In the genomic region with DNA sequence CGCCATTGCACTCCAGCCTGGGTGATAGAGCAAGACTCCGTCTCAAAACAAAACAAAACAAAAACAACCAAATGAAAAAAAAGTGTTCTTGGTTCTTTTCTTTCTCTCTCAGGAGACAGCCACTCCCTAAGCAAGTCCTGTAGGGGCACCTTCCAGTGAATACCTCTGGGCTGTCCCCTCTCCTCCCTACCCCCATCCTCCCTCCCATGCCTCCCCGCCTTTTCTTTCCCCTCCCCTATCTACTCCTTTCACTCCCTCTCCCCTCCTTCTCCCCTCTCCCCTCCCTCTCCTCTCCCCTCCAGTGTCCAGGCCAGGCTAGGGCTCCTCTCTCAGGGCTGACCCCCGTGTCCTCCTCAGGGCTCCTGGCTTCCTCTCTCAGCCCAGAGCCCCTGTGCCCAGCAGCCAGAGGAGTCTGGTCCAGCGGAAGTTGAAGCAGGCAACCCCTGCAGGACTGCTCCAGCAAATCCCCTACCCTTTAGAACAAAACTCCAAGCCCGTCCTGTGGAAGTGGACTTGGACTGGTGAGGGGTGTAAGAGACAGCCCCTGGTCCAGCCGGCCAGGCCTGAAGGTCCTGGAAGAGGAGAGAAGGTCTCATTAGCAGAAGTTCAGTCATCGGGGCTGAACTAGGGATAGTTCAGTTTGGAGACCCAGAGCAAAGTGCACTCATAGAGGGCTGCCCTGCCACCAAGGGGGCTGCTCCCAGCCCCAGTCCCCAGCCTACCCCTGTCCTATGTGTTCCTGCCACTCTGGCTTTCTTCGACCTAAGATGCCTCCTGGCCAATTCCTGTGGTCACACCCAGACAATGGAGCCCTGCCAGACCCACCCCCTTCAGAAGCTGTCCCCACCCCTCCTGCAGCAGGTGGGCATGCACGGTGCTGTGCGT, we compare ENCODE assay signal across 16 cellular contexts.
"Had no signal": no experiment of that assay in that cellular context is flagged by ENCODE, and none has a peak within 500 bp of the region (broad histone marks: within the 10 kb centered on the region; RNA-seq: fewer than 3 reads in every experiment).

No MANE protein-coding gene starts in this region.

- H3K27ac ChIP-seq: right lobe of liver, stomach, testis, upper lobe of left lung had no signal

- H3K27me3 ChIP-seq: right lobe of liver, testis, upper lobe of left lung had no signal

- H3K4me3 ChIP-seq: right lobe of liver, stomach, testis, upper lobe of left lung had no signal

- DNase-seq: activated CD4-positive, alpha-beta T cell treated with anti-CD3 and anti-CD28 coated beads, Interleukin-2, amount 50 U/mL, for 48 hours; activated naive CD4-positive, alpha-beta T cell treated with anti-CD3 and anti-CD28 coated beads, Interleukin-2, amount 50 U/mL, for 16 hours; hypothalamus; kidney glomerular epithelial cell; mesenchymal stem cell; right lobe of liver; stimulated activated CD4-positive, alpha-beta T cell treated with anti-CD3 and anti-CD28 coated beads, Interleukin-2, amount 100 ng/mL, for 24 hours; stomach; T-cell; T-helper 9 cell; testis; upper lobe of left lung had no signal

- H3K27ac Mint-ChIP-seq: activated T-helper 17 cell treated with anti-CD3 and anti-CD28 coated beads, Interleukin-2, amount 50 U/mL, for 72 hours; nephron had no signal

- H3K9me3 ChIP-seq: testis had no signal

- H3K27me3 Mint-ChIP-seq: activated T-helper 17 cell treated with anti-CD3 and anti-CD28 coated beads, Interleukin-2, amount 50 U/mL, for 72 hours; T-cell had no signal

- H3K36me3 ChIP-seq: stomach, upper lobe of left lung had no signal

- H3K4me1 ChIP-seq: right lobe of liver, stomach, testis had no signal

- H3K4me1 Mint-ChIP-seq: nephron had no signal

- H3K36me3 Mint-ChIP-seq: T-cell had no signal

- FAIRE-seq: astrocyte, bronchial epithelial cell had no signal

- H3K4me3 Mint-ChIP-seq: activated T-helper 17 cell treated with anti-CD3 and anti-CD28 coated beads, Interleukin-2, amount 50 U/mL, for 72 hours; nephron; T-cell had no signal
